Comparison of ENCODE assay signal across 22 cellular contexts in the genomic region with DNA sequence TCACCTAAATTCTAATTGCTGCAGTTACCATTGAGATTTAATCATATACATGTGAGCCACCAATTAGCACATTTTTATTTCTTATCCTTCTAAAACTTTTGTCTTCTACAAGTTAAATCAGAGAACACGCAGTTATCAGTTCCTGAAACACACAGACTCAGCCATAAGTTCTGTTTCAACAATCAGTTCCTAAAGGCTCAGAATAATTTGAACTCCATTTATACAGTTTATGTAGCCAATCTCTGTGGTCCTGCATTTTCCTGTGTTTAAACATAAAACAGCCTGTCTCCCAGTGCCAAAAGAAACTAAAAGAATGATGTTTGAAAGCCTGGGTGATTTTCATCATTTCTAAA. TPM values are rescaled to one million over a fixed set of nuclear protein-coding genes. Genes with fewer than 3 reads are reported as not detected.
DNase-seq lines count a peak whose midpoint lies in the region; ATAC-seq and TF ChIP-seq lines count a peak whose summit lies in the region.
"Had no signal": no experiment of that assay in that cellular context is flagged by ENCODE, and none has a peak within 500 bp of the region (broad histone marks: within the 10 kb centered on the region; RNA-seq: fewer than 3 reads in every experiment).

No MANE protein-coding gene starts in this region.

- no peaks in the 10 kb centered on the region for H3K9me3 ChIP-seq in heart left ventricle
- H3K9me3 ChIP-seq in neuronal stem cell (replicated peaks in 1 of 2; ENCODE audit: control insufficient read depth in 2 of 2, insufficient read depth in 1 of 2, low read depth in 1 of 2, low read length in 2 of 2), result no peaks in the 10 kb centered on the region
- H3K9me3 ChIP-seq: thyroid gland had no signal

- no peak overlapping the region for H2BK120ac ChIP-seq in neuronal stem cell (ENCODE audit: low read depth, low read length)

- H4K8ac ChIP-seq in neuronal stem cell (ENCODE audit: low read depth, low read length), result no peak overlapping the region

- no peaks in the 10 kb centered on the region for H3K27me3 Mint-ChIP-seq in natural killer cell (ENCODE audit: low read depth in 2 of 2)
- H3K27me3 Mint-ChIP-seq in type B pancreatic cell, result peaks cover 15% of the 10 kb centered on the region

- H2AFZ ChIP-seq in neuronal stem cell (ENCODE audit: low read length), result no peak overlapping the region

- no peak for TF ChIP-seq POLR2A in heart left ventricle (IDR thresholded peaks at IDR 0.05)

- peaks cover 30 to 50% of the 10 kb centered on the region in 2 donors for H3K4me1 Mint-ChIP-seq in natural killer cell
- H3K4me1 Mint-ChIP-seq in type B pancreatic cell (ENCODE audit: unreplicated experiment), result peaks cover 25% of the 10 kb centered on the region

- no peak overlapping the region for H3K14ac ChIP-seq in neuronal stem cell (ENCODE audit: low read length)

- H3K36me3 ChIP-seq in heart left ventricle, result no peaks in the 10 kb centered on the region
- no peaks in the 10 kb centered on the region for H3K36me3 ChIP-seq in neuronal stem cell (replicated peaks in 1 of 2; ENCODE audit: control insufficient read depth in 2 of 2, insufficient read depth in 2 of 2, low read length in 2 of 2)
- H3K36me3 ChIP-seq: brain microvascular endothelial cell, thyroid gland had no signal

- no peak overlapping the region for H2BK12ac ChIP-seq in neuronal stem cell (ENCODE audit: low read length)

- H2BK15ac ChIP-seq in neuronal stem cell (ENCODE audit: low read length), result no peak overlapping the region

- H3K27me3 ChIP-seq in heart left ventricle, result no peaks in the 10 kb centered on the region
- H3K27me3 ChIP-seq in dorsolateral prefrontal cortex, result no peaks in the 10 kb centered on the region
- peaks cover 0 to 67% (median 12%) of the 10 kb centered on the region in 3 experiments for H3K27me3 ChIP-seq in neuronal stem cell (ENCODE audit: control insufficient read depth in 3 of 3, insufficient read depth in 3 of 3, low read depth in 1 of 3, low read length in 3 of 3)
- H3K27me3 ChIP-seq: brain microvascular endothelial cell, thyroid gland had no signal

- H3K36me3 Mint-ChIP-seq in natural killer cell, result no peaks in the 10 kb centered on the region
- no peaks in the 10 kb centered on the region for H3K36me3 Mint-ChIP-seq in type B pancreatic cell
- H3K36me3 Mint-ChIP-seq: memory B cell had no signal

- H3K4me1 ChIP-seq in heart left ventricle (peaks cover 10 to 56% (median 41%) of the 10 kb centered on the region in 12 donors), neuronal stem cell (ENCODE audit: control insufficient read depth in 2 of 2, insufficient read depth in 1 of 2, low read depth in 1 of 2, low read length in 2 of 2) (peaks cover 11% of the 10 kb centered on the region in 2 donors)

- no peak overlapping the region for H3K18ac ChIP-seq in neuronal stem cell (ENCODE audit: low read length)

- no peak overlapping the region for H3K9ac ChIP-seq in neuronal stem cell (ENCODE audit: low read depth, low read length, poor library complexity)

- H3K4me2 ChIP-seq in neuronal stem cell (ENCODE audit: insufficient read depth, low read length, poor library complexity, severe bottlenecking), result no peak overlapping the region

- WGBS in heart left ventricle, 4 donors, result 50 to 73% (median 60%) methylated on average over 1 of the region's 1 CpG
- no CpG with 5 or more reads among the region's 1 CpG for WGBS in neuronal stem cell (ENCODE audit: extremely low coverage in 2 of 2, insufficient read length in 2 of 2, insufficient replicate concordance in 1 of 2), 2 donors

- H3K23ac ChIP-seq in neuronal stem cell (ENCODE audit: low read depth, low read length, poor library complexity), result no peak overlapping the region

- DNase-seq in heart left ventricle (no peak), Right ventricle myocardium superior (no peak), dorsolateral prefrontal cortex (no peak), natural killer cell (no peak), type B pancreatic cell (ENCODE audit: extremely low spot score, unreplicated experiment) (no peak), neuronal stem cell (ENCODE audit: low spot score) (no peak)
- DNase-seq: 8988T; activated CD4-positive, CD25-positive, alpha-beta regulatory T cell treated with anti-CD3 and anti-CD28 coated beads, Interleukin-2, amount 50 U/mL, for 72 hours; activated gamma-delta T cell treated with Interleukin-2 at 50 U/mL for 16 hours; effector memory CD4-positive, alpha-beta T cell; foreskin keratinocyte; NCI-H1694 treated with DMSO at 0.1 percent for 48 hours; SHP77; stimulated activated CD4-positive, alpha-beta T cell treated with anti-CD3 and anti-CD28 coated beads, Interleukin-2, amount 100 ng/mL, for 24 hours had no signal

- H3K27ac ChIP-seq in heart left ventricle (peak overlapping the region in 10 of 12 donors; percentile 52 to 92 (median 79)), dorsolateral prefrontal cortex (peak overlapping the region; percentile 64 to 100 (median 97)), neuronal stem cell (replicated peaks; ENCODE audit: low read length) (no peak overlapping the region)
- H3K27ac ChIP-seq: brain microvascular endothelial cell, foreskin keratinocyte had no signal

- peak overlapping the region; percentile 76 to 91 for H3K27ac Mint-ChIP-seq in natural killer cell
- peak overlapping the region; percentile 52 for H3K27ac Mint-ChIP-seq in type B pancreatic cell
- H3K27ac Mint-ChIP-seq: memory B cell had no signal

- no peak overlapping the region for H3K4ac ChIP-seq in neuronal stem cell (ENCODE audit: low read length)

- no peak overlapping the region for H3K4me3 Mint-ChIP-seq in natural killer cell
- peak overlapping the region; percentile 66 for H3K4me3 Mint-ChIP-seq in type B pancreatic cell
- H3K4me3 Mint-ChIP-seq: memory B cell had no signal

- ATAC-seq in heart left ventricle, result no peak
- no peak for ATAC-seq in Right ventricle myocardium superior (ENCODE audit: poor library complexity)
- no peak for ATAC-seq in natural killer cell
- ATAC-seq in GM19455 (IDR thresholded peaks at IDR 0.05; ENCODE audit: unreplicated experiment), result no peak
- no peak for ATAC-seq in GM21717 (IDR thresholded peaks at IDR 0.05; ENCODE audit: unreplicated experiment)
- ATAC-seq: foreskin keratinocyte had no signal

- intact Hi-C loops in heart left ventricle (cut with DNase I) (loop anchor here in 4 of 10 donors (2.0 to 10.0 kb wide), 6 partner anchors 34 to 77 kb away; partner anchors contain the start of gene PLAAT4 (in 3 of the 4)), Right ventricle myocardium superior (cut with DNase I) (no loop called here), dorsolateral prefrontal cortex (cut with DNase I) (loop anchor here (5.0 kb wide), 3 partner anchors 39 to 104 kb away; partner anchors contain the start of genes LGALS12 (in 1 of the 2) and PLAAT4 (in 1 of the 2)), natural killer cell (cut with micrococcal nuclease) (loop anchor here (5.0 kb wide), 3 partner anchors 39 to 74 kb away; partner anchors contain the start of gene PLAAT4)

- no peaks in the 10 kb centered on the region for H3K79me1 ChIP-seq in neuronal stem cell (ENCODE audit: low read depth, low read length)

- H3K9me3 Mint-ChIP-seq in natural killer cell (no peaks in the 10 kb centered on the region), type B pancreatic cell (no peaks in the 10 kb centered on the region)
- H3K9me3 Mint-ChIP-seq: memory B cell had no signal

- H3K4me3 ChIP-seq in heart left ventricle (peak overlapping the region in 5 of 12 donors; percentile 2 to 29 (median 11)), dorsolateral prefrontal cortex (peak overlapping the region; percentile 23 to 97 (median 87)), neuronal stem cell (ENCODE audit: low read length in 2 of 2) (no peak overlapping the region)
- H3K4me3 ChIP-seq: thyroid gland had no signal

- no peak overlapping the region for H2AK5ac ChIP-seq in neuronal stem cell (ENCODE audit: low read depth, low read length)

- TF ChIP-seq CTCF in heart left ventricle (IDR thresholded peaks at IDR 0.05), result no peak
- peak in 1 of 56 donors; percentile 2 for TF ChIP-seq CTCF in dorsolateral prefrontal cortex (IDR thresholded peaks at IDR 0.05 in 54 of 56, conservative IDR thresholded peaks at IDR 0.05 in 2 of 56; ENCODE audit: low read depth in 1 of 56, partially characterized antibody in 56 of 56)
- no peak for TF ChIP-seq CTCF in natural killer cell (IDR thresholded peaks at IDR 0.05)
- TF ChIP-seq CTCF in type B pancreatic cell (conservative IDR thresholded peaks at IDR 0.05), result peak; percentile 35

- H2BK5ac ChIP-seq in neuronal stem cell (ENCODE audit: low read length), result no peak overlapping the region

- no peak overlapping the region for H4K91ac ChIP-seq in neuronal stem cell (ENCODE audit: low read depth, low read length, poor library complexity)

RNA-seq across cellular contexts. Expression of gene PLAAT3, which starts 2.9 kb away (rescaled TPM):
- 100 to 1,000 TPM in 8 of 9 donors, 10 to 100 TPM in 1; 84.7 to 152 (median 126) TPM for total RNA-seq in heart left ventricle
- polyA plus RNA-seq in heart left ventricle, result 100 to 1,000 TPM in 1 of 2 donors, 10 to 100 TPM in 1; 74.9 to 191 TPM
- 169 TPM for total RNA-seq in Right ventricle myocardium superior
- total RNA-seq in dorsolateral prefrontal cortex, result 100 to 1,000 TPM in 100 of 120 experiments, 10 to 100 TPM in 20; 68.4 to 465 (median 140) TPM
- 10 to 100 TPM; 32.5 to 34.1 (median 34.1) TPM for total RNA-seq in natural killer cell
- 55.6 and 65.4 TPM in 2 replicates for total RNA-seq in type B pancreatic cell (ENCODE audit: low replicate concordance)
- 5.5 TPM for polyA plus RNA-seq in neuronal stem cell (2013, experiment 1 of 2)
- 6.0 TPM for polyA plus RNA-seq in neuronal stem cell (2013, experiment 2 of 2)
- polyA plus RNA-seq: neural cell had no signal

RNA-seq across cellular contexts. Expression of gene PLAAT2, which starts 48.2 kb away (rescaled TPM):
- 1 to 10 TPM in 1 of 9 donors, under 1 TPM in 1, not detected in 7; 0.46 to 3.8 TPM for total RNA-seq in heart left ventricle
- under 1 TPM; 0.11 to 0.38 TPM for polyA plus RNA-seq in heart left ventricle
- total RNA-seq in Right ventricle myocardium superior, result 0.73 TPM
- total RNA-seq in dorsolateral prefrontal cortex, result 1 to 10 TPM in 9 of 120 experiments, under 1 TPM in 13, not detected in 98; 0.64 to 1.7 (median 0.90) TPM
- total RNA-seq in natural killer cell, result 1 to 10 TPM; 1.6 to 5.6 (median 4.6) TPM
- total RNA-seq in type B pancreatic cell (ENCODE audit: low replicate concordance), result 6.0 and 7.8 TPM in 2 replicates
- polyA plus RNA-seq in neuronal stem cell (2013, experiment 1 of 2), result not detected
- not detected for polyA plus RNA-seq in neuronal stem cell (2013, experiment 2 of 2)
- total RNA-seq: foreskin keratinocyte; sciatic nerve; T-helper 2 cell treated with Interferon-gamma antibody and Interleukin-4, amounts not matched to agents 100 ng/mL and 5 ng/mL, for 36 hours had no signal
- polyA plus RNA-seq: neural cell had no signal

RNA-seq across cellular contexts. Expression of gene ATL3, which starts 59.8 kb away (rescaled TPM):
- total RNA-seq in heart left ventricle, result 10 to 100 TPM; 10.4 to 30.4 (median 13.8) TPM
- 1 to 10 TPM; 4.7 to 7.5 TPM for polyA plus RNA-seq in heart left ventricle
- 12.8 TPM for total RNA-seq in Right ventricle myocardium superior
- total RNA-seq in dorsolateral prefrontal cortex, result 10 to 100 TPM; 15.2 to 40.3 (median 25.4) TPM
- 10 to 100 TPM; 35.7 to 46.8 (median 41.6) TPM for total RNA-seq in natural killer cell
- 21.6 and 24.6 TPM in 2 replicates for total RNA-seq in type B pancreatic cell (ENCODE audit: low replicate concordance)
- 5.0 TPM for polyA plus RNA-seq in neuronal stem cell (2013, experiment 1 of 2)
- polyA plus RNA-seq in neuronal stem cell (2013, experiment 2 of 2), result 5.3 TPM

Comparison
In these comparisons a context has a peak if more than half of its experiments do, and no peak if none do; other contexts are left out.
1. H3K4me3 ChIP-seq: peak in dorsolateral prefrontal cortex (59 of 59); none in neuronal stem cell (0 of 2).